17 cellular contexts compared by ENCODE assay signal in genomic region chr1:161257109-161257508, GRCh38. TPM values are rescaled to one million over a fixed set of nuclear protein-coding genes. Genes with fewer than 3 reads are reported as not detected.
DNase-seq lines count a peak whose midpoint lies in the region; ATAC-seq and TF ChIP-seq lines count a peak whose summit lies in the region.
"Not testable (repeated sequence)": the region's sequence is repeated elsewhere in the genome, so short reads cannot be mapped to it uniquely, and the experiment has no call there.
"Had no signal": no experiment of that assay in that cellular context is flagged by ENCODE, and none has a peak within 500 bp of the region (broad histone marks: within the 10 kb centered on the region; RNA-seq: fewer than 3 reads in every experiment).

No MANE protein-coding gene starts in this region.

- ATAC-seq in stimulated activated naive CD8-positive, alpha-beta T cell treated with anti-CD3 and anti-CD28 coated beads, Interleukin-15, Interleukin-2, amounts not matched to agents 100 U/mL and 50 U/mL, for 24 hours = not testable (repeated sequence)

- not testable (repeated sequence) for H3K4me3 Mint-ChIP-seq in MCF 10A (ENCODE audit: unreplicated experiment)

- peaks cover 44% of the 10 kb centered on the region for H3K27me3 Mint-ChIP-seq in MCF 10A (ENCODE audit: insufficient read depth, unreplicated experiment)

- not testable (repeated sequence) for BruUV-seq in PC-9 (replicated peaks; lab: Mats Ljungman, UMichigan); MCF 10A (replicated peaks; lab: Mats Ljungman, UMichigan)

- H3K9me3 ChIP-seq in HEK293 (ENCODE audit: control insufficient read depth, insufficient read depth, low read depth, low read length); PC-9 (ENCODE audit: insufficient read depth, low read depth); esophagus (ENCODE audit: control insufficient read depth in 2 of 2, insufficient read depth in 1 of 2, low read depth in 1 of 2, low read length in 1 of 2): not testable (repeated sequence)

- not testable (repeated sequence) for H2AFZ ChIP-seq in PC-9

- POLR2A ChIA-PET in HEK293 (lab: Yijun Ruan, JAX); PC-9 (lab: Charles Lee; ENCODE audit: unreplicated experiment); MCF 10A (lab: Yijun Ruan, JAX): not testable (repeated sequence)

- H3K9me3 Mint-ChIP-seq in MCF 10A (ENCODE audit: unreplicated experiment) = peaks cover 24% of the 10 kb centered on the region

- not testable (repeated sequence) for TF ChIP-seq CTCF in HEK293 (tag by site-specific recombination; IDR thresholded peaks at IDR 0.05); PC-9 (conservative IDR thresholded peaks at IDR 0.05); MCF 10A (IDR thresholded peaks at IDR 0.05; ENCODE audit: unreplicated experiment)

- not testable (repeated sequence) for H3K36me3 ChIP-seq in HEK293 (ENCODE audit: control insufficient read depth in 2 of 2, insufficient read depth in 1 of 2, low read length in 2 of 2); PC-9 (ENCODE audit: low read depth); esophagus (ENCODE audit: control insufficient read depth in 2 of 2, insufficient read depth in 2 of 2, low read length in 1 of 2)

- H3K27ac Mint-ChIP-seq in MCF 10A (ENCODE audit: low read depth, unreplicated experiment) = not testable (repeated sequence)

- H3K4me2 ChIP-seq in PC-9 = 0 out of 2 replicates have a peak overlapping the region, but pooled peaks have one; percentile 25

- H3K79me2 ChIP-seq in PC-9 (ENCODE audit: low read depth) = not testable (repeated sequence)

- CTCF ChIA-PET in HEK293 (lab: Yijun Ruan, JAX) (interaction anchor here (1.8 kb wide), 1 partner anchor 30 kb away, joined by 6 read pairs; no protein-coding TSS in a partner anchor), MCF 10A (lab: Yijun Ruan, JAX) (interaction anchor here (1.3 to 6.2 kb wide), 3 partner anchors 9 to 34 kb away, joined by 3 to 46 read pairs (median 21); partner anchors contain the start of gene TOMM40L)
- CTCF ChIA-PET in PC-9 (lab: Charles Lee) = not testable (repeated sequence)

- peaks cover 23% of the 10 kb centered on the region; the same call in 1 of the 2 replicates for H3F3A ChIP-seq in PC-9 (ENCODE audit: insufficient read depth, low read depth)

- not testable (repeated sequence) for H3K4me1 Mint-ChIP-seq in MCF 10A (ENCODE audit: insufficient read depth, unreplicated experiment)

- not testable (repeated sequence) for H3K27ac ChIP-seq in HEK293 (ENCODE audit: extremely low read depth, low read depth, low read length); PC-9
- H3K27ac ChIP-seq in esophagus (ENCODE audit: low read depth in 2 of 2, low read length in 1 of 2) = peak overlapping the region; percentile 32 to 79

- H3K27me3 ChIP-seq in PC-9 (ENCODE audit: insufficient read depth, low read depth) = peaks cover 19% of the 10 kb centered on the region
- not testable (repeated sequence) for H3K27me3 ChIP-seq in esophagus (ENCODE audit: control insufficient read depth in 1 of 2, insufficient read depth in 2 of 2, low read length in 2 of 2)

- intact Hi-C loops in PC-9 (cut with micrococcal nuclease; ENCODE audit: unreplicated experiment); MCF 10A (cut with micrococcal nuclease): not testable (repeated sequence)

- H3K4me1 ChIP-seq in HEK293 (ENCODE audit: control insufficient read depth, insufficient read depth, low read length); esophagus (ENCODE audit: control insufficient read depth in 2 of 2, insufficient read depth in 2 of 2, low read length in 1 of 2): not testable (repeated sequence)
- peaks cover 29% of the 10 kb centered on the region for H3K4me1 ChIP-seq in PC-9 (replicated peaks; ENCODE audit: insufficient read depth)

- H3K36me3 Mint-ChIP-seq in MCF 10A (ENCODE audit: insufficient read depth, unreplicated experiment) = not testable (repeated sequence)

- not testable (repeated sequence) for H3K9me2 ChIP-seq in PC-9 (ENCODE audit: insufficient read depth)

- DNase-seq in DMS 273 (lab: John Stamatoyannopoulos, UW; ENCODE audit: unreplicated experiment) (peak; percentile 33), NCI-H2196 (lab: John Stamatoyannopoulos, UW; ENCODE audit: unreplicated experiment) (peak; percentile 4), MCF 10A (ENCODE audit: unreplicated experiment) (peak; percentile 25)
- not testable (repeated sequence) for DNase-seq in PC-9
- DNase-seq in activated CD4-positive, alpha-beta T cell treated with anti-CD3 and anti-CD28 coated beads for 48 hours = peak; percentile 21
- peak; percentile 14 for DNase-seq in stimulated activated naive CD8-positive, alpha-beta T cell treated with anti-CD3 and anti-CD28 coated beads, Interleukin-15, Interleukin-2, amounts not matched to agents 100 U/mL and 50 U/mL, for 24 hours

- not testable (repeated sequence) for H4K20me1 ChIP-seq in PC-9 (ENCODE audit: insufficient read depth)

- WGBS in esophagus, 2 donors = 89 to 94% methylated on average over 5 of the region's 5 CpGs

- not testable (repeated sequence) for H3K4me3 ChIP-seq in HEK293 (ENCODE audit: low read depth, low read length); PC-9; esophagus (ENCODE audit: low read depth in 1 of 2, low read length in 2 of 2)

TF ChIP-seq in HEK293, 187 proteins besides CTCF, POLR2A, EP300 and RAD21:
- peak; percentile 36 for TF ChIP-seq SETDB1 (IDR thresholded peaks at IDR 0.05; ENCODE audit: insufficient read length, low read length)

RNA-seq across cellular contexts. Expression of gene PCP4L1, which starts 1.4 kb away (rescaled TPM):
- total RNA-seq in PC-9 (2021) (not detected in 2 replicates), MCF 10A (2022) (not detected in 2 replicates)
- 10 to 100 TPM in 1 of 2 donors, 1 to 10 TPM in 1; 10.0 to 16.2 TPM for polyA plus RNA-seq in esophagus
- total RNA-seq: A673; Calu3; CD4-positive, alpha-beta memory T cell; H4; HFFc6 had no signal
- polyA plus RNA-seq: BJ; CD4-positive, alpha-beta memory T cell had no signal

RNA-seq across cellular contexts. Expression of gene NR1I3, which starts 19.1 kb away (rescaled TPM):
- total RNA-seq in PC-9 (2021) = not detected in 2 replicates
- not detected in 2 replicates for total RNA-seq in MCF 10A (2022)
- under 1 TPM in 1 of 2 donors, not detected in 1; 0.07 TPM for polyA plus RNA-seq in esophagus
- total RNA-seq: A673; Calu3; CD4-positive, alpha-beta memory T cell; GM12878; GM23338; H4; H9; HFFc6 had no signal
- polyA plus RNA-seq: BJ had no signal

RNA-seq across cellular contexts. Expression of gene TOMM40L, which starts 31.2 kb away (rescaled TPM):
- total RNA-seq in PC-9 (2021) (4.3 and 6.7 TPM in 2 replicates), MCF 10A (2022) (10.0 and 12.3 TPM in 2 replicates)
- polyA plus RNA-seq in esophagus = 10 to 100 TPM in 1 of 2 donors, 1 to 10 TPM in 1; 8.0 to 10.5 TPM

RNA-seq across cellular contexts. Expression of gene APOA2, which starts 33.7 kb away (rescaled TPM):
- not detected in 2 replicates for total RNA-seq in PC-9 (2021)
- not detected in 2 replicates for total RNA-seq in MCF 10A (2022)
- polyA plus RNA-seq in esophagus = not detected
- total RNA-seq: A673; Calu3; CD4-positive, alpha-beta memory T cell; GM23338; H4; H9; HFFc6 had no signal
- polyA plus RNA-seq: BJ; CD4-positive, alpha-beta memory T cell; GM12878 had no signal

RNA-seq across cellular contexts. Expression of gene FCER1G, which starts 42.0 kb away (rescaled TPM):
- total RNA-seq in PC-9 (2021) = 1.3 TPM in 1 of 2 replicates, not detected in the other
- 1.0 and 2.1 TPM in 2 replicates for total RNA-seq in MCF 10A (2022)
- 10 to 100 TPM; 10.0 to 14.0 TPM for polyA plus RNA-seq in esophagus
- total RNA-seq: Calu3, GM23338 had no signal
